8 cellular contexts compared by ENCODE assay signal in genomic region chr3:179882322-179882721, GRCh38.
DNase-seq lines count a peak whose midpoint lies in the region; ATAC-seq and TF ChIP-seq lines count a peak whose summit lies in the region.

No MANE protein-coding gene starts in this region.

- H3K9me3 ChIP-seq in right atrium auricular region: no peaks in the 10 kb centered on the region

- peak; percentile 77 for ATAC-seq in GM18868 (IDR thresholded peaks at IDR 0.05; ENCODE audit: unreplicated experiment)
- peak; percentile 77 for ATAC-seq in GM21717 (IDR thresholded peaks at IDR 0.05; ENCODE audit: unreplicated experiment)
- ATAC-seq in HG03521 (IDR thresholded peaks at IDR 0.05; ENCODE audit: unreplicated experiment): peak; percentile 72
- no peak for ATAC-seq in left colon

- no peak overlapping the region for H3K4me3 ChIP-seq in right atrium auricular region

- H3K27ac ChIP-seq in right atrium auricular region: no peak overlapping the region

- H3K36me3 ChIP-seq in right atrium auricular region: no peaks in the 10 kb centered on the region

- no peak overlapping the region for H3K27ac Mint-ChIP-seq in progenitor cell of endocrine pancreas

- H3K36me3 Mint-ChIP-seq in progenitor cell of endocrine pancreas (ENCODE audit: insufficient read depth): no peaks in the 10 kb centered on the region

- H3K4me1 Mint-ChIP-seq in progenitor cell of endocrine pancreas (ENCODE audit: low read depth): peaks cover 9% of the 10 kb centered on the region

- peaks cover 37% of the 10 kb centered on the region for H3K27me3 Mint-ChIP-seq in progenitor cell of endocrine pancreas

- peak; percentile 56 for DNase-seq in iPS DF 19.7 (ENCODE audit: low read depth, low spot score)
- no peak for DNase-seq in dedifferentiated amniotic fluid mesenchymal stem cell (ENCODE audit: extremely low spot score)
- DNase-seq in progenitor cell of endocrine pancreas (ENCODE audit: low spot score, unreplicated experiment): no peak
- DNase-seq in left colon: no peak
- no peak for DNase-seq in right atrium auricular region (ENCODE audit: low spot score)

- H3K4me3 Mint-ChIP-seq in progenitor cell of endocrine pancreas (ENCODE audit: low read depth): no peak overlapping the region

- no peak for TF ChIP-seq CTCF in progenitor cell of endocrine pancreas (IDR thresholded peaks at IDR 0.05; ENCODE audit: unreplicated experiment)
- TF ChIP-seq CTCF in right atrium auricular region (IDR thresholded peaks at IDR 0.05): no peak

- no peaks in the 10 kb centered on the region for H3K4me1 ChIP-seq in right atrium auricular region

- intact Hi-C loops in left colon (cut with DNase I, micrococcal nuclease): no loop called here

- H3K27me3 ChIP-seq in right atrium auricular region: no peaks in the 10 kb centered on the region

- H3K9me3 Mint-ChIP-seq in progenitor cell of endocrine pancreas (ENCODE audit: low read depth): no peaks in the 10 kb centered on the region
